In genomic region chr2:136246086-136246669, GRCh38 we compare ENCODE assay signal across 8 cellular contexts.
DNase-seq lines count a peak whose midpoint lies in the region; ATAC-seq, FAIRE-seq and TF ChIP-seq lines count a peak whose summit lies in the region.

No MANE protein-coding gene starts in this region.

- H3K27ac ChIP-seq in K562 (ENCODE audit: extremely low read depth, low read depth, low read length) (no peak overlapping the region), lung (ENCODE audit: low read depth in 1 of 2, low read length in 1 of 2) (no peak overlapping the region)

- whole genome bisulfite sequencing in K562 (ENCODE audit: insufficient coverage, low coverage, missing lambda C conversion rate) = 2% methylated on average over 13 of the region's 15 CpGs
- 37 to 44% methylated on average over 15 of the region's 15 CpGs for WGBS in lung, 2 donors

- ATAC-seq in GM19043 (IDR thresholded peaks at IDR 0.05; ENCODE audit: low read depth, unreplicated experiment) (peak; percentile 69), HG03354 (IDR thresholded peaks at IDR 0.05; ENCODE audit: poor library complexity, severe bottlenecking, unreplicated experiment) (peak; percentile 91), K562 (peak; percentile 43; the same call in 1 of the 3 replicates), lung (ENCODE audit: insufficient read depth, low FRiP score) (peak; percentile 64)

- no peaks in the 10 kb centered on the region for H4K20me1 ChIP-seq in K562 (replicated peaks; ENCODE audit: control insufficient read depth, insufficient read depth, low read length)

- FAIRE-seq in K562 (lab: Jason Lieb, UNC) (no peak), D721Med (lab: Jason Lieb, UNC) (no peak)

- H3K36me3 ChIP-seq in K562 (ENCODE audit: control insufficient read depth, insufficient read depth, low read length) (no peaks in the 10 kb centered on the region), lung (ENCODE audit: control insufficient read depth in 2 of 2, insufficient read depth in 2 of 2, low read length in 2 of 2) (no peaks in the 10 kb centered on the region), HAP-1 (replicated peaks) (no peaks in the 10 kb centered on the region)

- in situ Hi-C loops in K562 (cut with MboI) (no loop called here), HAP-1 (cut with MboI; ENCODE audit: low sequenced_read_pairs) (no loop called here)

- TF ChIP-seq RAD21 in K562 (CRISPR knock-in tag; conservative IDR thresholded peaks at IDR 0.05 in 1 of 2, IDR thresholded peaks at IDR 0.05 in 1 of 2) = no peak

- BruUV-seq in K562 (replicated peaks; lab: Mats Ljungman, UMichigan) = no TSS peak

- no peaks in the 10 kb centered on the region for H3K79me2 ChIP-seq in K562 (ENCODE audit: control insufficient read depth, insufficient read depth, low read length)

- no peak overlapping the region for H2AFZ ChIP-seq in K562 (ENCODE audit: low read depth, low read length)

- POLR2A ChIA-PET in K562 (lab: Yijun Ruan, JAX) = no interaction called here

- H3K4me3 ChIP-seq in K562 = no peak overlapping the region
- H3K4me3 ChIP-seq in lung = no peak overlapping the region
- H3K4me3 ChIP-seq in HAP-1 = no peak overlapping the region

- TF ChIP-seq CTCF in K562 (IDR thresholded peaks at IDR 0.05 in 2 of 3, conservative IDR thresholded peaks at IDR 0.05 in 1 of 3; ENCODE audit: insufficient read depth in 2 of 3, low read depth in 1 of 3, low read length in 3 of 3) (no peak), lung (IDR thresholded peaks at IDR 0.05; ENCODE audit: control extremely low read depth, extremely low read depth) (no peak), D721Med (IDR thresholded peaks at IDR 0.05; ENCODE audit: insufficient read depth, missing control alignments) (no peak)

- H3K4me2 ChIP-seq in K562 (ENCODE audit: insufficient read depth, low read length) = no peak overlapping the region

- H3K27me3 ChIP-seq in K562 (ENCODE audit: control insufficient read depth in 2 of 2, insufficient read depth in 2 of 2, low read length in 2 of 2) = peaks cover 2 to 19% of the 10 kb centered on the region in 2 experiments; a peak in 2 of 5 replicates
- H3K27me3 ChIP-seq in lung (ENCODE audit: control insufficient read depth, insufficient read depth) = no peaks in the 10 kb centered on the region
- no peaks in the 10 kb centered on the region for H3K27me3 ChIP-seq in HAP-1 (ENCODE audit: low read depth)

- H3K9me3 ChIP-seq in K562 (replicated peaks; ENCODE audit: control insufficient read depth, insufficient read depth, low read depth, low read length) = no peaks in the 10 kb centered on the region
- no peaks in the 10 kb centered on the region for H3K9me3 ChIP-seq in lung (ENCODE audit: control insufficient read depth in 2 of 2, insufficient read depth in 1 of 2, low read length in 1 of 2)
- H3K9me3 ChIP-seq in HAP-1 = no peaks in the 10 kb centered on the region

- H3K9me1 ChIP-seq in K562 (ENCODE audit: control insufficient read depth, insufficient read depth, low read length) = no peaks in the 10 kb centered on the region

- TF ChIP-seq POLR2A in K562 (conservative IDR thresholded peaks at IDR 0.05) = no peak

- DNase-seq in K562 (ENCODE audit: extremely low read depth in 1 of 4, low spot score in 3 of 4) (no peak), lung (ENCODE audit: low spot score) (peak; percentile 59), HAP-1 (ENCODE audit: low spot score in 2 of 2) (no peak), NCI-H187 (lab: John Stamatoyannopoulos, UW) (no peak), NCI-H69 (lab: John Stamatoyannopoulos, UW) (no peak), D721Med (ENCODE audit: insufficient read length, low spot score) (no peak)

- H3K4me1 ChIP-seq in K562 (replicated peaks in 1 of 2; ENCODE audit: control insufficient read depth in 2 of 2, insufficient read depth in 2 of 2, low read length in 2 of 2) (peaks cover 0 to 2% of the 10 kb centered on the region in 2 experiments; a peak in 1 of 5 replicates), lung (ENCODE audit: control insufficient read depth in 2 of 2, insufficient read depth in 2 of 2, low read length in 2 of 2) (peaks cover 0 to 3% of the 10 kb centered on the region in 2 donors), HAP-1 (no peaks in the 10 kb centered on the region)

- intact Hi-C loops in K562 (cut with micrococcal nuclease) = loop anchor here (10.0 kb wide), 1 partner anchor 331 kb away; no protein-coding TSS in a partner anchor

- no peak for TF ChIP-seq EP300 in K562 (IDR thresholded peaks at IDR 0.05; ENCODE audit: low read length)

- CTCF ChIA-PET in K562 (lab: Yijun Ruan, JAX; ENCODE audit: low intra/inter-chr PET ratio) = no interaction called here

- no peak overlapping the region for H3K9ac ChIP-seq in K562 (ENCODE audit: insufficient read depth in 1 of 2, low read depth in 2 of 2, low read length in 2 of 2)

TF ChIP-seq in K562, 482 proteins besides CTCF, POLR2A, EP300 and RAD21:
- TF ChIP-seq PHF20 (IDR thresholded peaks at IDR 0.05; ENCODE audit: partially characterized antibody) (no peak), E2F4 (CRISPR knock-in tag; IDR thresholded peaks at IDR 0.05; ENCODE audit: low read depth) (no peak), ESRRA (IDR thresholded peaks at IDR 0.05; ENCODE audit: borderline replicate concordance, low read depth) (no peak), NR0B1 (IDR thresholded peaks at IDR 0.05; ENCODE audit: partially characterized antibody) (no peak), HDGF (IDR thresholded peaks at IDR 0.05) (no peak)
- TF ChIP-seq, protein P1, sequence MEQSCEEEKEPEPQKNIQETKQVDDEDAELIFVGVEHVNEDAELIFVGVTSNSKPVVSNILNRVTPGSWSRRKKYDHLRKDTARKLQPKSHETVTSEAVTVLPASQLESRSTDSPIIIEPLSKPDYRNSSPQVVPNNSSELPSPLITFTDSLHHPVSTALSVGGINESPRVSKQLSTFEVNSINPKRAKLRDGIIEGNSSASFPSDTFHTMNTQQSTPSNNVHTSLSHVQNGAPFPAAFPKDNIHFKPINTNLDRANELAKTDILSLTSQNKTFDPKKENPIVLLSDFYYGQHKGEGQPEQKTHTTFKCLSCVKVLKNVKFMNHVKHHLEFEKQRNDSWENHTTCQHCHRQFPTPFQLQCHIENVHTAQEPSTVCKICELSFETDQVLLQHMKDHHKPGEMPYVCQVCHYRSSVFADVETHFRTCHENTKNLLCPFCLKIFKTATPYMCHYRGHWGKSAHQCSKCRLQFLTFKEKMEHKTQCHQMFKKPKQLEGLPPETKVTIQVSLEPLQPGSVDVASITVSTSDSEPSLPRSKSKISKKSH (CRISPR knock-in tag; IDR thresholded peaks at IDR 0.05) = no peak
